ENCODE assay signal across 11 cellular contexts in genomic region chr5:126129431-126129830, GRCh38.
DNase-seq lines count a peak whose midpoint lies in the region; TF ChIP-seq lines count a peak whose summit lies in the region.
"Had no signal": no experiment of that assay in that cellular context is flagged by ENCODE, and none has a peak within 500 bp of the region (broad histone marks: within the 10 kb centered on the region; RNA-seq: fewer than 3 reads in every experiment).

No MANE protein-coding gene starts in this region.

- H3K79me2 ChIP-seq in OCI-LY3 (ENCODE audit: low read length): no peaks in the 10 kb centered on the region

- H3K4me3 ChIP-seq in GM12865 (ENCODE audit: low read depth, low read length) (no peak overlapping the region), HEK293 (ENCODE audit: low read depth, low read length) (no peak overlapping the region), OCI-LY3 (ENCODE audit: low read length) (no peak overlapping the region), Peyer's patch (no peak overlapping the region)
- H3K4me3 ChIP-seq: GM23338 had no signal

- POLR2A ChIA-PET in HEK293 (lab: Yijun Ruan, JAX): no interaction called here

- TF ChIP-seq POLR2A in Peyer's patch (IDR thresholded peaks at IDR 0.05): no peak

- no peaks in the 10 kb centered on the region for H3K27me3 ChIP-seq in OCI-LY3 (ENCODE audit: low read depth, low read length)
- no peaks in the 10 kb centered on the region for H3K27me3 ChIP-seq in Peyer's patch

- no peak overlapping the region for H2AFZ ChIP-seq in OCI-LY3 (ENCODE audit: low read depth, low read length)
- H2AFZ ChIP-seq: GM23338 had no signal

- TF ChIP-seq CTCF in GM12865 (IDR thresholded peaks at IDR 0.05; ENCODE audit: insufficient read depth, low read depth, low read length, missing control alignments) (no peak), HEK293 (tag by site-specific recombination; IDR thresholded peaks at IDR 0.05) (no peak), OCI-LY3 (IDR thresholded peaks at IDR 0.05; ENCODE audit: low read depth, low read length) (peak; percentile 33; the same call in 1 of the 2 replicates), Peyer's patch (IDR thresholded peaks at IDR 0.05) (no peak)

- DNase-seq in GM12865 (ENCODE audit: low read depth) (peak; percentile 14), dermis microvascular lymphatic vessel endothelial cell (ENCODE audit: low read depth in 2 of 2) (peak; percentile 21 to 35), Peyer's patch (no peak), GF-D8 (lab: John Stamatoyannopoulos, UW) (no peak), caudate nucleus (lab: John Stamatoyannopoulos, UW) (no peak)
- DNase-seq: CD4-positive, alpha-beta memory T cell; H7 had no signal

- no peaks in the 10 kb centered on the region for H4K20me1 ChIP-seq in OCI-LY3 (ENCODE audit: insufficient read depth, low read length)

- H3K27ac ChIP-seq in HEK293 (ENCODE audit: extremely low read depth, low read depth, low read length) (no peak overlapping the region), OCI-LY3 (ENCODE audit: low read length) (no peak overlapping the region), Peyer's patch (no peak overlapping the region), caudate nucleus (ENCODE audit: low read depth, low read length) (no peak overlapping the region)
- H3K27ac ChIP-seq: C4-2B had no signal

- no peak overlapping the region for H3K4me2 ChIP-seq in OCI-LY3 (ENCODE audit: low read length)
- H3K4me2 ChIP-seq: GM23338 had no signal

- H3K4me1 ChIP-seq in HEK293 (ENCODE audit: control insufficient read depth, insufficient read depth, low read length) (peaks cover 19% of the 10 kb centered on the region), OCI-LY3 (ENCODE audit: low read length) (no peaks in the 10 kb centered on the region), Peyer's patch (no peaks in the 10 kb centered on the region)

- CTCF ChIA-PET in HEK293 (lab: Yijun Ruan, JAX): no interaction called here

- no peaks in the 10 kb centered on the region for H3K36me3 ChIP-seq in HEK293 (ENCODE audit: control insufficient read depth in 2 of 2, insufficient read depth in 1 of 2, low read length in 2 of 2)
- no peaks in the 10 kb centered on the region for H3K36me3 ChIP-seq in OCI-LY3 (replicated peaks; ENCODE audit: low read depth, low read length)
- H3K36me3 ChIP-seq in Peyer's patch: no peaks in the 10 kb centered on the region

- no peak overlapping the region for H3K9ac ChIP-seq in OCI-LY3 (ENCODE audit: low read length)

- H3K9me3 ChIP-seq in HEK293 (ENCODE audit: control insufficient read depth, insufficient read depth, low read depth, low read length) (no peaks in the 10 kb centered on the region), OCI-LY3 (ENCODE audit: insufficient read depth, low read length) (no peaks in the 10 kb centered on the region), Peyer's patch (no peaks in the 10 kb centered on the region)

TF ChIP-seq in HEK293, 187 proteins besides CTCF, POLR2A, EP300 and RAD21:
- TF ChIP-seq ZNF23 (tag by site-specific recombination; IDR thresholded peaks at IDR 0.05; ENCODE audit: borderline replicate concordance): no peak
- TF ChIP-seq ZNF362 (tag by site-specific recombination; IDR thresholded peaks at IDR 0.05): peak; percentile 7; the same call in 1 of the 2 replicates
- no peak for TF ChIP-seq ZNF248 (tag by site-specific recombination; IDR thresholded peaks at IDR 0.05)
- TF ChIP-seq ZNF350 (tag by site-specific recombination; IDR thresholded peaks at IDR 0.05): no peak
- TF ChIP-seq ZNF221 (tag by site-specific recombination; IDR thresholded peaks at IDR 0.05; ENCODE audit: borderline replicate concordance): no peak
- TF ChIP-seq SP7 (tag by site-specific recombination; IDR thresholded peaks at IDR 0.05): no peak
- no peak for TF ChIP-seq ZNF692 (tag by site-specific recombination; IDR thresholded peaks at IDR 0.05)
- TF ChIP-seq ZBTB8A (tag by site-specific recombination; IDR thresholded peaks at IDR 0.05): no peak
- no peak for TF ChIP-seq ZNF155 (tag by site-specific recombination; IDR thresholded peaks at IDR 0.05)
- TF ChIP-seq ZNF677 (tag by site-specific recombination; IDR thresholded peaks at IDR 0.05): peak; percentile 86

Comparison
In these comparisons a context has a peak if more than half of its experiments do, and no peak if none do; other contexts are left out.
1. DNase-seq: peak in GM12865 (single experiment) and dermis microvascular lymphatic vessel endothelial cell (2 of 2); none in Peyer's patch (0 of 3), GF-D8 (single experiment) and caudate nucleus (0 of 61).